ENCODE assay signal across 25 cellular contexts in the genomic region with DNA sequence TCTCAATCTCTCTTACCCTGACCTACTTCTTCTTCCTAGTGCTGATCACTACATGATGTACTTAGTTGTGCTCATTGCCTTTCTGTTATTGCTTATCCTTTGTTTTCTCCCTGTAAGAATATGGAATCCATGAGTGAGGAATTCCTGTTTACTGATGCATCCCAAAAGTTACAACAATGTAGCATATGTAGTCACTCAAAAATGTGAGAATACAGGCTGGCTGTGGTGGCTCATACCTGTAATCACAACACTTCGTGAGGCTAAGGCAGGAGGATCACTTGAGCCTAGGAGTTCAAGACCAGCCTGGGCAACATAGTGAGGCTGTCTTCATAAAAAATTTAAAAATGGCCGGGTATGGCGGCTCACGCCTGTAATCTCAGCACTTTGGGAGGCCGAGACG. TPM values are rescaled to one million over a fixed set of nuclear protein-coding genes. Genes with fewer than 3 reads are reported as not detected.
DNase-seq lines count a peak whose midpoint lies in the region; ATAC-seq, FAIRE-seq and TF ChIP-seq lines count a peak whose summit lies in the region.
"Had no signal": no experiment of that assay in that cellular context is flagged by ENCODE, and none has a peak within 500 bp of the region (broad histone marks: within the 10 kb centered on the region; RNA-seq: fewer than 3 reads in every experiment).

No MANE protein-coding gene starts in this region.

- H4K91ac ChIP-seq in trophoblast cell (ENCODE audit: low read depth, low read length): no peak overlapping the region

- no peak overlapping the region for H3K4ac ChIP-seq in trophoblast cell (ENCODE audit: low read depth, low read length)

- no peak overlapping the region for H3K18ac ChIP-seq in trophoblast cell (ENCODE audit: low read length)

- no peak overlapping the region for H4K12ac ChIP-seq in trophoblast cell (ENCODE audit: low read depth, low read length)

- no peaks in the 10 kb centered on the region for H3K27me3 Mint-ChIP-seq in mesothelial cell of epicardium (ENCODE audit: low read depth)
- H3K27me3 Mint-ChIP-seq: B cell; CD4-positive, CD25-positive, alpha-beta regulatory T cell had no signal

- DNase-seq in D721Med (ENCODE audit: insufficient read length, low spot score) (no peak), H54 (ENCODE audit: insufficient read length, low spot score) (no peak), epithelial cell of esophagus (ENCODE audit: low read depth) (peak; percentile 18), trophoblast cell (peak; percentile 69 to 87), mesothelial cell of epicardium (ENCODE audit: low spot score in 2 of 2, unreplicated experiment in 2 of 2) (no peak), NOMO-1 (lab: John Stamatoyannopoulos, UW; ENCODE audit: unreplicated experiment in 2 of 2) (no peak)
- DNase-seq: Caco-2; CD4-positive, CD25-positive, alpha-beta regulatory T cell; CD8-positive, alpha-beta T cell; DMS 273 treated with DMSO at 0.1 percent for 48 hours; DMS79; EL; GF-D8; GOT3; H7; HCEC 1CT had no signal

- H2AFZ ChIP-seq in trophoblast cell (ENCODE audit: insufficient read depth, low read length, poor library complexity): no peak overlapping the region

- H4K8ac ChIP-seq in trophoblast cell (ENCODE audit: low read depth, low read length): no peak overlapping the region

- H3K36me3 ChIP-seq in trophoblast cell (ENCODE audit: control insufficient read depth in 1 of 2, insufficient read depth in 2 of 2, low read length in 2 of 2): peaks cover 4 to 8% of the 10 kb centered on the region in 2 experiments

- H3K27ac Mint-ChIP-seq in mesothelial cell of epicardium: no peak overlapping the region
- H3K27ac Mint-ChIP-seq: B cell; CD4-positive, CD25-positive, alpha-beta regulatory T cell; CD8-positive, alpha-beta T cell had no signal

- no peak for TF ChIP-seq POLR2A in H54 (IDR thresholded peaks at IDR 0.05; ENCODE audit: low read depth, low read length)

- H2BK5ac ChIP-seq in trophoblast cell (ENCODE audit: low read depth, low read length, poor library complexity): no peak overlapping the region

- peaks cover 5% of the 10 kb centered on the region for H3K9me3 Mint-ChIP-seq in mesothelial cell of epicardium
- H3K9me3 Mint-ChIP-seq: CD4-positive, CD25-positive, alpha-beta regulatory T cell; CD8-positive, alpha-beta T cell had no signal

- peaks cover 12% of the 10 kb centered on the region for H3K36me3 Mint-ChIP-seq in mesothelial cell of epicardium

- TF ChIP-seq CTCF in D721Med (IDR thresholded peaks at IDR 0.05; ENCODE audit: insufficient read depth, missing control alignments) (no peak), epithelial cell of esophagus (IDR thresholded peaks at IDR 0.05; ENCODE audit: insufficient read depth, low read depth, low read length, missing control alignments) (no peak), mesothelial cell of epicardium (IDR thresholded peaks at IDR 0.05; ENCODE audit: unreplicated experiment) (no peak)

- H3K4me2 ChIP-seq in trophoblast cell (ENCODE audit: low read length): no peak overlapping the region
- H3K4me2 ChIP-seq: BLaER1 had no signal

- H3K23ac ChIP-seq in trophoblast cell (ENCODE audit: low read length): no peak overlapping the region

- H3K27ac ChIP-seq in trophoblast cell (ENCODE audit: low read depth, low read length): no peak overlapping the region
- H3K27ac ChIP-seq: 22Rv1, BLaER1, C4-2B had no signal

- H3K4me3 ChIP-seq in epithelial cell of esophagus (ENCODE audit: low read length) (no peak overlapping the region), trophoblast cell (ENCODE audit: low read depth, low read length) (no peak overlapping the region)
- H3K4me3 ChIP-seq: BLaER1 had no signal

- H3K27me3 ChIP-seq in trophoblast cell (ENCODE audit: insufficient read depth, low read length): no peaks in the 10 kb centered on the region
- H3K27me3 ChIP-seq: BLaER1 had no signal

- FAIRE-seq in D721Med (lab: Jason Lieb, UNC) (peak; percentile 16), H54 (lab: Jason Lieb, UNC) (peak; percentile 48)
- FAIRE-seq: A204.1, GM12891, GM19239 had no signal

- H2BK12ac ChIP-seq in trophoblast cell (ENCODE audit: low read length): no peak overlapping the region

- H3K4me1 Mint-ChIP-seq in mesothelial cell of epicardium: peaks cover 4% of the 10 kb centered on the region
- H3K4me1 Mint-ChIP-seq: B cell; CD4-positive, CD25-positive, alpha-beta regulatory T cell had no signal

- no peaks in the 10 kb centered on the region for H3K79me2 ChIP-seq in trophoblast cell (ENCODE audit: control insufficient read depth, insufficient read depth, low read length, poor library complexity)

- H2AK5ac ChIP-seq in trophoblast cell (ENCODE audit: low read length): no peak overlapping the region

- WGBS in trophoblast cell (ENCODE audit: extremely low coverage, insufficient coverage, insufficient read length): no CpG with 5 or more reads among the region's 6 CpGs

- H3K9ac ChIP-seq in trophoblast cell (ENCODE audit: low read length): no peak overlapping the region
- H3K9ac ChIP-seq: BLaER1 had no signal

- H3K79me1 ChIP-seq in trophoblast cell (ENCODE audit: low read length): no peaks in the 10 kb centered on the region

- no peak overlapping the region for H3K14ac ChIP-seq in trophoblast cell (ENCODE audit: low read length)

- no peaks in the 10 kb centered on the region for H3K4me1 ChIP-seq in trophoblast cell (ENCODE audit: control insufficient read depth in 1 of 2, insufficient read depth in 2 of 2, low read length in 2 of 2)
- H3K4me1 ChIP-seq: Caco-2 had no signal

- no peak overlapping the region for H2BK120ac ChIP-seq in trophoblast cell (ENCODE audit: insufficient read depth, low read length, poor library complexity)

- H3K9me3 ChIP-seq in trophoblast cell (ENCODE audit: insufficient read depth, low read depth, low read length): no peaks in the 10 kb centered on the region
- H3K9me3 ChIP-seq: BLaER1, Caco-2 had no signal

- no peak for ATAC-seq in GM18511 (IDR thresholded peaks at IDR 0.05; ENCODE audit: unreplicated experiment)
- no peak for ATAC-seq in HG03159 (IDR thresholded peaks at IDR 0.05; ENCODE audit: unreplicated experiment)
- ATAC-seq: CD8-positive, alpha-beta T cell had no signal

- H3K4me3 Mint-ChIP-seq in mesothelial cell of epicardium: no peak overlapping the region
- H3K4me3 Mint-ChIP-seq: B cell; CD4-positive, CD25-positive, alpha-beta regulatory T cell; CD8-positive, alpha-beta T cell had no signal

RNA-seq across cellular contexts. Expression of a gene that starts 8.0 kb away (rescaled TPM):
- 17.9 and 18.4 TPM in 2 replicates for polyA plus RNA-seq in trophoblast cell (2013)
- 39.2 to 41.5 TPM (median 39.5 TPM) in 3 replicates for total RNA-seq in mesothelial cell of epicardium

RNA-seq across cellular contexts. Expression of a gene that starts 44.9 kb away (rescaled TPM):
- polyA plus RNA-seq in trophoblast cell (2013): 699 and 726 TPM in 2 replicates
- 325 to 330 TPM (median 330 TPM) in 3 replicates for total RNA-seq in mesothelial cell of epicardium

Comparison
In these comparisons a context has a peak if more than half of its experiments do, and no peak if none do; other contexts are left out.
1. DNase-seq: peak in epithelial cell of esophagus (single experiment) and trophoblast cell (2 of 2); none in D721Med (single experiment), H54 (single experiment), mesothelial cell of epicardium (0 of 2) and NOMO-1 (0 of 2).